ENCODE assay signal across 10 cellular contexts in genomic region chr6:64505312-64505711, GRCh38.
DNase-seq lines count a peak whose midpoint lies in the region; ATAC-seq, FAIRE-seq and TF ChIP-seq lines count a peak whose summit lies in the region.
"Had no signal": no experiment of that assay in that cellular context is flagged by ENCODE, and none has a peak within 500 bp of the region (broad histone marks: within the 10 kb centered on the region; RNA-seq: fewer than 3 reads in every experiment).

No MANE protein-coding gene starts in this region.

- no peaks in the 10 kb centered on the region for H3K27me3 ChIP-seq in HCT116 (ENCODE audit: insufficient read depth, low read length)
- H3K27me3 ChIP-seq in SU-DHL-6 (ENCODE audit: low read length) = no peaks in the 10 kb centered on the region
- no peaks in the 10 kb centered on the region for H3K27me3 ChIP-seq in keratinocyte (ENCODE audit: control insufficient read depth, extremely low read depth, insufficient read depth, low read length)
- no peaks in the 10 kb centered on the region for H3K27me3 ChIP-seq in neuronal stem cell (ENCODE audit: control insufficient read depth in 3 of 3, insufficient read depth in 3 of 3, low read depth in 1 of 3, low read length in 3 of 3)

- no peak overlapping the region for H2BK120ac ChIP-seq in neuronal stem cell (ENCODE audit: low read depth, low read length)

- peak in 2 of 3 experiments; percentile 33 to 45; a peak in 3 of 6 replicates for TF ChIP-seq CTCF in HCT116 (IDR thresholded peaks at IDR 0.05 in 2 of 3, conservative IDR thresholded peaks at IDR 0.05 in 1 of 3; ENCODE audit: borderline replicate concordance in 1 of 3, insufficient read depth in 1 of 3, low read depth in 2 of 3, low read length in 2 of 3)
- TF ChIP-seq CTCF in SU-DHL-6 (IDR thresholded peaks at IDR 0.05; ENCODE audit: insufficient read depth, low read length, poor library complexity, severe bottlenecking) = peak; percentile 65
- peak; percentile 51 to 70 (median 55) for TF ChIP-seq CTCF in keratinocyte (optimal IDR thresholded peaks at IDR 0.05 in 1 of 3, IDR thresholded peaks at IDR 0.05 in 1 of 3, conservative IDR thresholded peaks at IDR 0.05 in 1 of 3; ENCODE audit: extremely low read depth in 1 of 3, insufficient read depth in 2 of 3, low read length in 3 of 3)

- dilution Hi-C loops in keratinocyte (cut with MboI; ENCODE audit: extremely low pct_ligation_motif_present, low sequenced_read_pairs) = no loop called here

- CTCF ChIA-PET in HCT116 (lab: Charles Lee) (no interaction called here), T-cell (lab: Charles Lee) (no interaction called here)

- WGBS in neuronal stem cell (ENCODE audit: extremely low coverage in 2 of 2, insufficient read length in 2 of 2, insufficient replicate concordance in 1 of 2), 2 donors = no CpG with 5 or more reads among the region's 4 CpGs

- H3K18ac ChIP-seq in neuronal stem cell (ENCODE audit: low read length) = no peak overlapping the region

- H3K79me1 ChIP-seq in neuronal stem cell (ENCODE audit: low read depth, low read length) = no peaks in the 10 kb centered on the region

- RAD21 ChIA-PET in HCT116 (lab: Charles Lee; ENCODE audit: low non-redundant PET in 1 of 2, low total read pairs in 2 of 2, uncharacterized antibody in 2 of 2, unreplicated experiment in 2 of 2) = no interaction called here

- no peak overlapping the region for H3K14ac ChIP-seq in neuronal stem cell (ENCODE audit: low read length)

- no peak overlapping the region for H4K91ac ChIP-seq in neuronal stem cell (ENCODE audit: low read depth, low read length, poor library complexity)

- no peak overlapping the region for H2BK15ac ChIP-seq in neuronal stem cell (ENCODE audit: low read length)

- TF ChIP-seq POLR2A in HCT116 (IDR thresholded peaks at IDR 0.05; ENCODE audit: borderline replicate concordance, extremely low read depth, insufficient read depth, insufficient read length) = no peak

- H4K20me1 ChIP-seq in HCT116 (ENCODE audit: insufficient read depth) (no peaks in the 10 kb centered on the region), SU-DHL-6 (ENCODE audit: low read depth, low read length) (no peaks in the 10 kb centered on the region), keratinocyte (ENCODE audit: control insufficient read depth, extremely low read depth, insufficient read depth, low read length) (no peaks in the 10 kb centered on the region)

- no peaks in the 10 kb centered on the region for H3K9me1 ChIP-seq in keratinocyte (ENCODE audit: control insufficient read depth, extremely low read depth, insufficient read depth, low read length)

- H3K4ac ChIP-seq in neuronal stem cell (ENCODE audit: low read length) = no peak overlapping the region

- DNase-seq in GDM1 (lab: John Stamatoyannopoulos, UW) (peak; percentile 9), HCT116 (ENCODE audit: low read depth, low spot score) (no peak), keratinocyte (ENCODE audit: low read depth, low spot score) (no peak), T-cell (no peak), NCI-H524 treated with DMSO at 0.1 percent for 48 hours (lab: John Stamatoyannopoulos, UW) (no peak), neuronal stem cell (ENCODE audit: low spot score) (no peak)
- DNase-seq: activated CD4-positive, alpha-beta T cell treated with anti-CD3 and anti-CD28 coated beads for 4 hours; effector memory CD4-positive, alpha-beta T cell had no signal

- POLR2A ChIA-PET in HCT116 (lab: Charles Lee) (no interaction called here), T-cell (lab: Charles Lee) (no interaction called here)

- H3K9me2 ChIP-seq in HCT116 (ENCODE audit: insufficient read depth) (no peaks in the 10 kb centered on the region), SU-DHL-6 (replicated peaks; ENCODE audit: insufficient read depth, low read length) (no peaks in the 10 kb centered on the region)

- no peaks in the 10 kb centered on the region for H3K4me1 Mint-ChIP-seq in T-cell

- no peak overlapping the region for H3K4me3 Mint-ChIP-seq in T-cell

- intact Hi-C loops in HCT116 (cut with micrococcal nuclease) = no loop called here

- no peak overlapping the region for H4K8ac ChIP-seq in neuronal stem cell (ENCODE audit: low read depth, low read length)

- no peaks in the 10 kb centered on the region for H3K79me2 ChIP-seq in HCT116 (ENCODE audit: insufficient read depth, low read length)
- H3K79me2 ChIP-seq in SU-DHL-6 (ENCODE audit: insufficient read depth, low read length) = no peaks in the 10 kb centered on the region
- no peaks in the 10 kb centered on the region for H3K79me2 ChIP-seq in keratinocyte (ENCODE audit: control insufficient read depth, insufficient read depth, low read length)

- H3K27ac ChIP-seq in HCT116 (ENCODE audit: low read depth, low read length) (no peak overlapping the region), SU-DHL-6 (ENCODE audit: low read depth, low read length) (no peak overlapping the region), keratinocyte (ENCODE audit: control insufficient read depth, insufficient read depth, low read length) (no peak overlapping the region), neuronal stem cell (replicated peaks; ENCODE audit: low read length) (no peak overlapping the region)

- no peak overlapping the region for H3K27ac Mint-ChIP-seq in T-cell

- no peak overlapping the region for H2BK12ac ChIP-seq in neuronal stem cell (ENCODE audit: low read length)

- H3F3A ChIP-seq in SU-DHL-6 (ENCODE audit: insufficient read depth) = no peaks in the 10 kb centered on the region

- H3K4me1 ChIP-seq in HCT116 (ENCODE audit: control insufficient read depth in 1 of 2, insufficient read depth in 2 of 2, low read length in 2 of 2) = no peaks in the 10 kb centered on the region
- H3K4me1 ChIP-seq in keratinocyte (ENCODE audit: control insufficient read depth, extremely low read depth, insufficient read depth, low read length) = no peaks in the 10 kb centered on the region
- H3K4me1 ChIP-seq in neuronal stem cell (ENCODE audit: control insufficient read depth in 2 of 2, insufficient read depth in 1 of 2, low read depth in 1 of 2, low read length in 2 of 2) = no peaks in the 10 kb centered on the region

- FAIRE-seq in keratinocyte (lab: Jason Lieb, UNC) = no peak

- no peaks in the 10 kb centered on the region for H3K36me3 ChIP-seq in HCT116 (ENCODE audit: control insufficient read depth in 1 of 2, insufficient read depth in 2 of 2, low read length in 2 of 2)
- no peaks in the 10 kb centered on the region for H3K36me3 ChIP-seq in SU-DHL-6 (ENCODE audit: low read length)
- H3K36me3 ChIP-seq in keratinocyte (ENCODE audit: control insufficient read depth in 2 of 2, extremely low read depth in 1 of 2, insufficient read depth in 2 of 2, low read length in 2 of 2) = no peaks in the 10 kb centered on the region
- H3K36me3 ChIP-seq in neuronal stem cell (replicated peaks in 1 of 2; ENCODE audit: control insufficient read depth in 2 of 2, insufficient read depth in 2 of 2, low read length in 2 of 2) = no peaks in the 10 kb centered on the region

- H3K36me3 Mint-ChIP-seq in T-cell = no peaks in the 10 kb centered on the region

- H2AK5ac ChIP-seq in neuronal stem cell (ENCODE audit: low read depth, low read length) = no peak overlapping the region

- TF ChIP-seq RAD21 in HCT116 (IDR thresholded peaks at IDR 0.05; ENCODE audit: low read depth) = no peak

- H3K9ac ChIP-seq in HCT116 (ENCODE audit: low read length) = no peak overlapping the region
- H3K9ac ChIP-seq in SU-DHL-6 (ENCODE audit: low read length) = no peak overlapping the region
- no peak overlapping the region for H3K9ac ChIP-seq in keratinocyte (ENCODE audit: control insufficient read depth, extremely low read depth, insufficient read depth, low read length)
- no peak overlapping the region for H3K9ac ChIP-seq in neuronal stem cell (ENCODE audit: low read depth, low read length, poor library complexity)

- no peak for ATAC-seq in HCT116
- no peak for ATAC-seq in HG03460 (IDR thresholded peaks at IDR 0.05; ENCODE audit: unreplicated experiment)
- ATAC-seq in T-cell (replicated peaks in 1 of 4) = no peak

- peaks cover 5 to 22% (median 7%) of the 10 kb centered on the region in 3 donors for H3K9me3 Mint-ChIP-seq in T-cell

- H3K9me3 ChIP-seq in HCT116 (ENCODE audit: control insufficient read depth in 1 of 2, insufficient read depth in 1 of 2, low read depth in 1 of 2, low read length in 2 of 2) (peaks cover 3 to 8% of the 10 kb centered on the region in 2 experiments; a peak in 2 of 4 replicates), SU-DHL-6 (ENCODE audit: insufficient read depth, low read length) (no peaks in the 10 kb centered on the region), keratinocyte (ENCODE audit: control insufficient read depth, low read depth, low read length) (no peaks in the 10 kb centered on the region), neuronal stem cell (replicated peaks in 1 of 2; ENCODE audit: control insufficient read depth in 2 of 2, insufficient read depth in 1 of 2, low read depth in 1 of 2, low read length in 2 of 2) (no peaks in the 10 kb centered on the region)

- H3K4me2 ChIP-seq in HCT116 (ENCODE audit: low read length) = no peak overlapping the region
- no peak overlapping the region for H3K4me2 ChIP-seq in SU-DHL-6 (ENCODE audit: low read depth, low read length, poor library complexity, severe bottlenecking)
- no peak overlapping the region for H3K4me2 ChIP-seq in keratinocyte (ENCODE audit: control insufficient read depth, extremely low read depth, insufficient read depth, low read depth, low read length)
- no peak overlapping the region for H3K4me2 ChIP-seq in neuronal stem cell (ENCODE audit: insufficient read depth, low read length, poor library complexity, severe bottlenecking)

- no peaks in the 10 kb centered on the region for H3K27me3 Mint-ChIP-seq in T-cell

- no TSS peak for BruUV-seq in HCT116 (replicated peaks; lab: Mats Ljungman, UMichigan)

- H3K4me3 ChIP-seq in HCT116 (replicated peaks in 1 of 2; ENCODE audit: low read depth in 1 of 2, low read length in 2 of 2) (no peak overlapping the region), SU-DHL-6 (ENCODE audit: insufficient read depth, low read length, poor library complexity, severe bottlenecking) (no peak overlapping the region), keratinocyte (ENCODE audit: control insufficient read depth in 2 of 3, extremely low read depth in 1 of 3, insufficient read depth in 2 of 3, low read depth in 1 of 3, low read length in 3 of 3) (no peak overlapping the region), neuronal stem cell (ENCODE audit: low read length in 2 of 2) (no peak overlapping the region)

- no peak overlapping the region for H3K23ac ChIP-seq in neuronal stem cell (ENCODE audit: low read depth, low read length, poor library complexity)

- no peak overlapping the region for H2BK5ac ChIP-seq in neuronal stem cell (ENCODE audit: low read length)

- H2AFZ ChIP-seq in HCT116 (ENCODE audit: low read depth, low read length, poor library complexity, severe bottlenecking) (no peak overlapping the region), SU-DHL-6 (ENCODE audit: low read depth, low read length, severe bottlenecking) (no peak overlapping the region), keratinocyte (ENCODE audit: control insufficient read depth, low read length) (no peak overlapping the region), neuronal stem cell (ENCODE audit: low read length) (no peak overlapping the region)

TF ChIP-seq in HCT116, 20 proteins besides CTCF, POLR2A, EP300 and RAD21 (continues in another document):
- TF ChIP-seq MAX (IDR thresholded peaks at IDR 0.05) (no peak), CBX3 (IDR thresholded peaks at IDR 0.05; ENCODE audit: low read depth) (no peak)
